ENCODE assay signal across 11 cellular contexts in the genomic region with DNA sequence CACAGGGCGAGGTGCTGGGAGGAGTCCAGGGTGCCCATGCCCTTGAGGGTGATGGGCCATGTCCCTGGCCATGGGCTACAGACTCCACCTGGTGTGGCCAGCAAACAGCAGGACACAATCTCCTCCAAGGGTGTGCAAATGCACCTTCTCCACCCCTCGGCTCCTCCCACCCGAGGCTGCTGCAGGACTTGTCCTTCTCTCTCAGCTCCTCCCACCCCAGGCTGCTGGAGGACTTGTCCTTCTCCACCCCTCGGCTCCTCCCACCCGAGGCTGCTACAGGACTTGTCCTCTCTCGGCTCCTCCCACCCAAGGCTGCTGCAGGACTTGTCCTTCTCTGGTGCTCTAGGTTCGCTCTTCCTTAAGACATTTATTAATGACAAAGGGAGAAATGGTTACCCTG. TPM values are rescaled to one million over a fixed set of nuclear protein-coding genes. Genes with fewer than 3 reads are reported as not detected.
DNase-seq lines count a peak whose midpoint lies in the region; ATAC-seq lines count a peak whose summit lies in the region.
"Had no signal": no experiment of that assay in that cellular context is flagged by ENCODE, and none has a peak within 500 bp of the region (broad histone marks: within the 10 kb centered on the region; RNA-seq: fewer than 3 reads in every experiment).

No MANE protein-coding gene starts in this region.

- CTCF ChIA-PET in T-cell (lab: Charles Lee), result interaction anchor here in 1 of 2 donors (0.6 kb wide), 1 partner anchor 158 kb away, joined by 3 read pairs; no protein-coding TSS in a partner anchor

- peaks cover 30 to 39% of the 10 kb centered on the region in 2 donors for H3K27me3 Mint-ChIP-seq in T-cell

- H3K36me3 Mint-ChIP-seq in T-cell, result no peaks in the 10 kb centered on the region

- POLR2A ChIA-PET in T-cell (lab: Charles Lee), result no interaction called here

- no peak overlapping the region for H3K4me3 Mint-ChIP-seq in T-cell
- H3K4me3 Mint-ChIP-seq: stimulated activated naive CD8-positive, alpha-beta T cell treated with anti-CD3 and anti-CD28 coated beads, Interleukin-15, Interleukin-2, amounts not matched to agents 100 ng/mL and 50 ng/mL, for 24 hours had no signal

- peak; percentile 37 for ATAC-seq in esophagus mucosa
- ATAC-seq in sciatic nerve, result peak; percentile 65
- no peak for ATAC-seq in T-cell (replicated peaks in 1 of 4)
- ATAC-seq in left lobe of liver, result no peak

- no peak overlapping the region for H3K27ac Mint-ChIP-seq in T-cell
- H3K27ac Mint-ChIP-seq: stimulated activated naive CD8-positive, alpha-beta T cell treated with anti-CD3 and anti-CD28 coated beads, Interleukin-15, Interleukin-2, amounts not matched to agents 100 ng/mL and 50 ng/mL, for 24 hours had no signal

- peaks cover 12 to 20% (median 15%) of the 10 kb centered on the region in 3 donors for H3K9me3 Mint-ChIP-seq in T-cell

- intact Hi-C loops in sciatic nerve (cut with DNase I), result no loop called here

- DNase-seq in NCI-H748 (lab: John Stamatoyannopoulos, UW; ENCODE audit: unreplicated experiment) (peak; percentile 61), NCI-H748 treated with DMSO at 0.1 percent for 48 hours (lab: John Stamatoyannopoulos, UW) (no peak), NAMALWA (ENCODE audit: low spot score) (peak; percentile 26), sciatic nerve (ENCODE audit: low spot score) (peak; percentile 56), T-cell (no peak), left lobe of liver (ENCODE audit: low spot score) (no peak), T1000 (lab: John Stamatoyannopoulos, UW) (no peak)
- DNase-seq: esophagus squamous epithelium; stimulated activated CD4-positive, alpha-beta T cell treated with anti-CD3 and anti-CD28 coated beads, Interleukin-2, amount 100 ng/mL, for 48 hours had no signal

- peaks cover 0 to 12% (median 4%) of the 10 kb centered on the region in 3 donors for H3K4me1 Mint-ChIP-seq in T-cell

RNA-seq across cellular contexts. Expression of a gene that starts 57.3 kb away (rescaled TPM):
- total RNA-seq in esophagus mucosa, result 0.60 TPM
- 4.4 TPM for total RNA-seq in sciatic nerve
- 1 to 10 TPM in 4 of 5 donors, under 1 TPM in 1; 0.86 to 4.8 (median 2.7) TPM for total RNA-seq in T-cell
- not detected for total RNA-seq in left lobe of liver

Comparison
In these comparisons a context has a peak if more than half of its experiments do, and no peak if none do; other contexts are left out.
1. DNase-seq: peak in NCI-H748 (single experiment), NAMALWA (single experiment) and sciatic nerve (single experiment); none in NCI-H748 treated with DMSO at 0.1 percent for 48 hours (single experiment), T-cell (0 of 34), left lobe of liver (single experiment) and T1000 (single experiment).
2. ATAC-seq: peak in esophagus mucosa (single experiment) and sciatic nerve (single experiment); none in T-cell (0 of 4) and left lobe of liver (single experiment).